ENCODE assay signal across 9 cellular contexts in genomic region chr5:40796487-40796889, GRCh38. TPM values are rescaled to one million over a fixed set of nuclear protein-coding genes. Genes with fewer than 3 reads are reported as not detected.
A peak's percentile ranks its signal among the peaks of the same experiment; 100 is the strongest.
DNase-seq lines count a peak whose midpoint lies in the region; ATAC-seq, FAIRE-seq and TF ChIP-seq lines count a peak whose summit lies in the region.
"Had no signal": no experiment of that assay in that cellular context is flagged by ENCODE, and none has a peak within 500 bp of the region (broad histone marks: within the 10 kb centered on the region; RNA-seq: fewer than 3 reads in every experiment).

No MANE protein-coding gene starts in this region.

- no peaks in the 10 kb centered on the region for H3K36me3 ChIP-seq in Peyer's patch

- no peaks in the 10 kb centered on the region for H3K27me3 ChIP-seq in Peyer's patch

- TF ChIP-seq CTCF in Peyer's patch (IDR thresholded peaks at IDR 0.05), result no peak
- no peak for TF ChIP-seq CTCF in retinal pigment epithelial cell (conservative IDR thresholded peaks at IDR 0.05; ENCODE audit: low read depth, low read length)

- no peak for TF ChIP-seq POLR2A in Peyer's patch (IDR thresholded peaks at IDR 0.05)

- DNase-seq in GM04504 (ENCODE audit: low read depth) (peak; percentile 24), Peyer's patch (no peak), fibroblast of gingiva (ENCODE audit: low read depth) (peak; percentile 91), retinal pigment epithelial cell (ENCODE audit: low read depth) (no peak), KG1 (lab: John Stamatoyannopoulos, UW) (no peak), GM19239 (ENCODE audit: insufficient read length, low spot score) (no peak)
- DNase-seq in effector CD4-positive, alpha-beta T cell, result no peak
- DNase-seq: NCI-H774 had no signal

- peak overlapping the region in 2 of 4 donors; percentile 15 to 90 for H3K27ac ChIP-seq in Peyer's patch

- no peak for ATAC-seq in GM18873 (IDR thresholded peaks at IDR 0.05; ENCODE audit: low FRiP score, unreplicated experiment)

- no peak for FAIRE-seq in GM19239 (lab: Jason Lieb, UNC)

- H3K4me3 ChIP-seq in Peyer's patch, result peak overlapping the region in 3 of 4 donors; percentile 93 to 99 (median 95)
- H3K4me3 ChIP-seq in retinal pigment epithelial cell (ENCODE audit: low read length), result peak overlapping the region; percentile 90

- H3K9me3 ChIP-seq in Peyer's patch, result no peaks in the 10 kb centered on the region

- H3K4me1 ChIP-seq in Peyer's patch, result peaks cover 0 to 20% (median 1%) of the 10 kb centered on the region in 4 donors

RNA-seq across cellular contexts. Expression of gene PRKAA1, which starts 1.7 kb away (rescaled TPM):
- 100 to 1,000 TPM in 2 of 4 donors, 10 to 100 TPM in 2; 82.7 to 132 (median 100) TPM for total RNA-seq in Peyer's patch

RNA-seq across cellular contexts. Expression of gene RPL37, which starts 38.5 kb away (rescaled TPM):
- 100 to 1,000 TPM in 3 of 4 donors, 10 to 100 TPM in 1; 92.6 to 258 (median 191) TPM for total RNA-seq in Peyer's patch

RNA-seq across cellular contexts. Expression of gene TTC33, which starts 40.7 kb away (rescaled TPM):
- 10 to 100 TPM; 11.3 to 19.0 (median 14.9) TPM for total RNA-seq in Peyer's patch

RNA-seq across cellular contexts. Expression of gene CARD6, which starts 44.7 kb away (rescaled TPM):
- 10 to 100 TPM in 1 of 4 donors, 1 to 10 TPM in 3; 4.1 to 20.6 (median 7.1) TPM for total RNA-seq in Peyer's patch

Comparison
In these comparisons a context has a peak if more than half of its experiments do, and no peak if none do; other contexts are left out.
1. DNase-seq: peak in GM04504 (single experiment) and fibroblast of gingiva (single experiment); none in Peyer's patch (0 of 3), retinal pigment epithelial cell (single experiment), KG1 (single experiment), effector CD4-positive, alpha-beta T cell (single experiment) and GM19239 (single experiment).